13 cellular contexts compared by ENCODE assay signal in the genomic region with DNA sequence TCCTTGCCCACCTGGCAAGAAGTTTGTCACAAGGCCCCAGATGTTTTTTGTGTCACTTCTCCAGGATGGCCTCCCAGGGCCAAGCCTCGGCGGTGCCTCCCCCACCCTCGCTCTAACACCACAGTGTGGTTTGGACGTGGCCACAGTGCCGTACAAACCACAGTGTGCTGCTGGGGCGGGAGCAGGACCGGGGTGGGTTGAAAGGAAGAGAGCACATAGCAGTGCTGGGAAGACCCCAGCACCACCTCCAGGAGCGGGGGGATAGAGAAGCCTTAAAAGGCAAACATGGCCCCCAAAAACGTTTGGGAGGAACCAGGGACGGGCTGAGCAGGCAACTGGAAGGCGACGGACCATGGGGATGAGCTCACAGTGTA. TPM values are rescaled to one million over a fixed set of nuclear protein-coding genes. Genes with fewer than 3 reads are reported as not detected.
DNase-seq lines count a peak whose midpoint lies in the region; ATAC-seq, FAIRE-seq and TF ChIP-seq lines count a peak whose summit lies in the region.
"Had no signal": no experiment of that assay in that cellular context is flagged by ENCODE, and none has a peak within 500 bp of the region (broad histone marks: within the 10 kb centered on the region; RNA-seq: fewer than 3 reads in every experiment).

No MANE protein-coding gene starts in this region.

- no peaks in the 10 kb centered on the region for H3K9me3 Mint-ChIP-seq in WTC11

- no peak overlapping the region for H2BK120ac ChIP-seq in mesendoderm (ENCODE audit: low read depth, low read length)

- peak; percentile 59 for FAIRE-seq in GM12891 (lab: Jason Lieb, UNC)
- FAIRE-seq: TTC549 had no signal

- TF ChIP-seq CTCF in WTC11 (IDR thresholded peaks at IDR 0.05), result no peak
- TF ChIP-seq CTCF in esophagus muscularis mucosa (IDR thresholded peaks at IDR 0.05), result no peak

- no peak overlapping the region for H2BK15ac ChIP-seq in mesendoderm (replicated peaks; ENCODE audit: low read depth)

- WGBS in esophagus muscularis mucosa, result 71% methylated on average over 12 of the region's 12 CpGs
- WGBS in mesendoderm (ENCODE audit: extremely low coverage, insufficient coverage, low lambda C conversion rate), result no CpG with 5 or more reads among the region's 12 CpGs

- H3K9ac ChIP-seq in skeletal muscle satellite cell (ENCODE audit: low read depth, low read length) (peak overlapping the region; percentile 26), mesendoderm (ENCODE audit: low read length) (no peak overlapping the region)

- peaks cover 61% of the 10 kb centered on the region for H3K4me1 Mint-ChIP-seq in WTC11

- 0 out of 2 replicates have a peak overlapping the region, but pooled peaks have one; percentile 15 for H3K27ac Mint-ChIP-seq in WTC11
- H3K27ac Mint-ChIP-seq: HFFc6 had no signal

- intact Hi-C loops in esophagus muscularis mucosa (cut with DNase I), result no loop called here

- DNase-seq in GM12891 (ENCODE audit: insufficient read length, low spot score) (no peak), WTC11 (ENCODE audit: low spot score) (no peak), esophagus muscularis mucosa (ENCODE audit: extremely low spot score) (no peak), NCI-H524 (lab: John Stamatoyannopoulos, UW) (no peak), kidney tubule cell (ENCODE audit: low spot score) (no peak), mesendoderm (no peak)
- DNase-seq: central memory CD4-positive, alpha-beta T cell; HFFc6; NCI-H526 treated with DMSO at 0.1 percent for 48 hours had no signal

- H3K4me1 ChIP-seq in esophagus muscularis mucosa, result peaks cover 70 to 91% (median 78%) of the 10 kb centered on the region in 4 donors
- peaks cover 43% of the 10 kb centered on the region for H3K4me1 ChIP-seq in skeletal muscle satellite cell (ENCODE audit: control insufficient read depth, insufficient read depth, low read length)
- peaks cover 11% of the 10 kb centered on the region for H3K4me1 ChIP-seq in mesendoderm (ENCODE audit: control insufficient read depth, low read depth, low read length)

- H3K27ac ChIP-seq in esophagus muscularis mucosa (replicated peaks in 1 of 4) (peak overlapping the region; percentile 92 to 98 (median 95)), mesendoderm (ENCODE audit: low read depth, low read length) (no peak overlapping the region)

- H3K9me3 ChIP-seq in esophagus muscularis mucosa, result no peaks in the 10 kb centered on the region
- H3K9me3 ChIP-seq in skeletal muscle satellite cell (replicated peaks; ENCODE audit: low read length), result no peaks in the 10 kb centered on the region

- no peak overlapping the region for H4K8ac ChIP-seq in mesendoderm (ENCODE audit: low read depth, low read length)

- no peak overlapping the region for H2AK5ac ChIP-seq in mesendoderm (ENCODE audit: low read length)

- no peak overlapping the region for H2BK5ac ChIP-seq in mesendoderm (ENCODE audit: low read length)

- H3K4ac ChIP-seq in mesendoderm (ENCODE audit: low read depth, low read length), result no peak overlapping the region

- peaks cover 27% of the 10 kb centered on the region for H3K27me3 Mint-ChIP-seq in WTC11 (ENCODE audit: low read depth)

- peaks cover 7% of the 10 kb centered on the region for H3K79me1 ChIP-seq in mesendoderm (ENCODE audit: low read length)

- H3K56ac ChIP-seq in mesendoderm (ENCODE audit: low read length), result no peak overlapping the region

- H3K36me3 ChIP-seq in esophagus muscularis mucosa, result peaks cover 0 to 16% (median 11%) of the 10 kb centered on the region in 4 donors
- peaks cover 16% of the 10 kb centered on the region for H3K36me3 ChIP-seq in skeletal muscle satellite cell (ENCODE audit: insufficient read depth, low read length)
- H3K36me3 ChIP-seq in mesendoderm (ENCODE audit: control insufficient read depth, insufficient read depth, low read length), result no peaks in the 10 kb centered on the region

- peaks cover 9% of the 10 kb centered on the region for H3K36me3 Mint-ChIP-seq in WTC11

- no peak overlapping the region for H3K23ac ChIP-seq in mesendoderm (ENCODE audit: low read length)

- POLR2A ChIA-PET in WTC11 (lab: Charles Lee), result no interaction called here

- H3K4me3 Mint-ChIP-seq in WTC11, result no peak overlapping the region
- H3K4me3 Mint-ChIP-seq: HFFc6 had no signal

- peaks cover 7% of the 10 kb centered on the region for H3K79me2 ChIP-seq in mesendoderm (ENCODE audit: control insufficient read depth, insufficient read depth, low read length)

- H3K4me3 ChIP-seq in esophagus muscularis mucosa (peak overlapping the region; percentile 66 to 78 (median 74)), skeletal muscle satellite cell (ENCODE audit: low read length) (no peak overlapping the region), mesendoderm (ENCODE audit: low read length) (no peak overlapping the region)

- CTCF ChIA-PET in WTC11 (lab: Charles Lee), result no interaction called here

- H3K27me3 ChIP-seq in esophagus muscularis mucosa, result peaks cover 0 to 13% (median 12%) of the 10 kb centered on the region in 4 donors
- peaks cover 5% of the 10 kb centered on the region for H3K27me3 ChIP-seq in skeletal muscle satellite cell (ENCODE audit: control insufficient read depth, insufficient read depth, low read length)
- H3K27me3 ChIP-seq in mesendoderm (ENCODE audit: insufficient read depth, low read length, poor library complexity), result no peaks in the 10 kb centered on the region

- no peak overlapping the region for H4K5ac ChIP-seq in mesendoderm (ENCODE audit: low read length)

- TF ChIP-seq POLR2A in GM12891 (IDR thresholded peaks at IDR 0.05; ENCODE audit: low read depth, low read length) (no peak), esophagus muscularis mucosa (IDR thresholded peaks at IDR 0.05; ENCODE audit: low read depth) (no peak)

- H3K4me2 ChIP-seq in skeletal muscle satellite cell (ENCODE audit: low read length) (no peak overlapping the region), mesendoderm (ENCODE audit: low read length) (no peak overlapping the region)

- ATAC-seq in WTC11, result no peak
- ATAC-seq in GM21825 (IDR thresholded peaks at IDR 0.05; ENCODE audit: unreplicated experiment), result no peak

- TF ChIP-seq EP300 in esophagus muscularis mucosa (IDR thresholded peaks at IDR 0.05), result no peak

- H3K18ac ChIP-seq in mesendoderm (ENCODE audit: low read length), result no peak overlapping the region

TF ChIP-seq in GM12891, 5 proteins besides CTCF, POLR2A, EP300 and RAD21:
- no peak for TF ChIP-seq TAF1 (IDR thresholded peaks at IDR 0.05; ENCODE audit: low read depth, low read length)
- TF ChIP-seq POLR2AphosphoS5 (IDR thresholded peaks at IDR 0.05; ENCODE audit: low read depth, low read length), result no peak
- no peak for TF ChIP-seq POU2F2 (IDR thresholded peaks at IDR 0.05; ENCODE audit: low read depth, low read length)
- TF ChIP-seq PAX5 (IDR thresholded peaks at IDR 0.05; ENCODE audit: insufficient read depth, low read length, severe bottlenecking), result no peak
- no peak for TF ChIP-seq SPI1 (IDR thresholded peaks at IDR 0.05; ENCODE audit: low read depth, low read length)

TF ChIP-seq in WTC11, 78 proteins besides CTCF, POLR2A, EP300 and RAD21:
- no peak for TF ChIP-seq CBFB (CRISPR knock-in tag; IDR thresholded peaks at IDR 0.05; ENCODE audit: low read depth)
- no peak for TF ChIP-seq CREB1 (CRISPR knock-in tag; IDR thresholded peaks at IDR 0.05)
- no peak for TF ChIP-seq GTF2I (CRISPR knock-in tag; conservative IDR thresholded peaks at IDR 0.05)
- no peak for TF ChIP-seq RELA (CRISPR knock-in tag; IDR thresholded peaks at IDR 0.05; ENCODE audit: borderline replicate concordance)
- no peak for TF ChIP-seq SMAD3 (CRISPR knock-in tag; IDR thresholded peaks at IDR 0.05; ENCODE audit: borderline replicate concordance)
- no peak for TF ChIP-seq ZNF263 (CRISPR knock-in tag; IDR thresholded peaks at IDR 0.05; ENCODE audit: low read depth)

RNA-seq across cellular contexts. Expression of a gene that starts 5.0 kb away (rescaled TPM):
- 0.36 TPM for polyA plus RNA-seq in GM12891 (2012; ENCODE audit: low read depth, missing spikeins)
- total RNA-seq in WTC11 (2021) (11.4 to 13.5 TPM (median 12.3 TPM) in 3 replicates), esophagus muscularis mucosa (1 to 10 TPM in 3 of 4 donors, under 1 TPM in 1; 0.83 to 5.0 (median 3.2) TPM)
- total RNA-seq in skeletal muscle satellite cell (2012; rRNA removed), result under 0.01 TPM in 1 of 2 replicates, not detected in the other
- 0.87 TPM for polyA plus RNA-seq in mesendoderm (2013, experiment 1 of 2)
- polyA plus RNA-seq in mesendoderm (2013, experiment 2 of 2), result 1.1 TPM
- total RNA-seq: HFFc6 had no signal

RNA-seq across cellular contexts. Expression of a gene that starts 5.4 kb away (rescaled TPM):
- 303 TPM for polyA plus RNA-seq in GM12891 (2012; ENCODE audit: low read depth, missing spikeins)
- total RNA-seq in WTC11 (2021), result 162 to 173 TPM (median 170 TPM) in 3 replicates
- total RNA-seq in esophagus muscularis mucosa, result 100 to 1,000 TPM in 3 of 4 donors, 10 to 100 TPM in 1; 84.7 to 204 (median 172) TPM
- total RNA-seq in skeletal muscle satellite cell (2012; rRNA removed), result 26.2 and 28.4 TPM in 2 replicates
- 250 TPM for polyA plus RNA-seq in mesendoderm (2013, experiment 1 of 2)
- polyA plus RNA-seq in mesendoderm (2013, experiment 2 of 2), result 245 TPM

RNA-seq across cellular contexts. Expression of a gene that starts 18.0 kb away (rescaled TPM):
- 3.4 TPM for polyA plus RNA-seq in GM12891 (2012; ENCODE audit: low read depth, missing spikeins)
- total RNA-seq in WTC11 (2021) (5.2 to 7.1 TPM (median 6.9 TPM) in 3 replicates), esophagus muscularis mucosa (1 to 10 TPM in 1 of 4 donors, under 1 TPM in 3; 0.19 to 1.2 (median 0.65) TPM)
- total RNA-seq in skeletal muscle satellite cell (2012; rRNA removed), result 0.76 and 0.87 TPM in 2 replicates
- polyA plus RNA-seq in mesendoderm (2013, experiment 1 of 2), result 5.8 TPM
- 5.3 TPM for polyA plus RNA-seq in mesendoderm (2013, experiment 2 of 2)

RNA-seq across cellular contexts. Expression of a gene that starts 22.0 kb away (rescaled TPM):
- 0.78 TPM for polyA plus RNA-seq in GM12891 (2012; ENCODE audit: low read depth, missing spikeins)
- 1.6 to 1.9 TPM (median 1.9 TPM) in 3 replicates for total RNA-seq in WTC11 (2021)
- total RNA-seq in esophagus muscularis mucosa, result under 1 TPM in 1 of 4 donors, not detected in 3; 0.17 TPM
- total RNA-seq in skeletal muscle satellite cell (2012; rRNA removed), result 0.22 TPM in 1 of 2 replicates, not detected in the other
- 0.95 TPM for polyA plus RNA-seq in mesendoderm (2013, experiment 1 of 2)
- 0.87 TPM for polyA plus RNA-seq in mesendoderm (2013, experiment 2 of 2)
- total RNA-seq: HFFc6, urinary bladder had no signal

RNA-seq across cellular contexts. Expression of a gene that starts 26.1 kb away (rescaled TPM):
- 2.0 TPM for polyA plus RNA-seq in GM12891 (2012; ENCODE audit: low read depth, missing spikeins)
- total RNA-seq in WTC11 (2021) (0.48 to 0.62 TPM (median 0.53 TPM) in 3 replicates), esophagus muscularis mucosa (under 1 TPM in 3 of 4 donors, not detected in 1; 0.17 to 0.99 (median 0.26) TPM)
- total RNA-seq in skeletal muscle satellite cell (2012; rRNA removed), result under 0.01 TPM in 1 of 2 replicates, not detected in the other
- 0.06 TPM for polyA plus RNA-seq in mesendoderm (2013, experiment 1 of 2)
- polyA plus RNA-seq in mesendoderm (2013, experiment 2 of 2), result 0.03 TPM
- total RNA-seq: HFFc6, urinary bladder had no signal

Comparison
In these comparisons a context has a peak if more than half of its experiments do, and no peak if none do; other contexts are left out.
1. H3K4me3 ChIP-seq: peak in esophagus muscularis mucosa (4 of 4); none in skeletal muscle satellite cell (single experiment) and mesendoderm (single experiment).